8 cellular contexts compared by ENCODE assay signal in the genomic region with DNA sequence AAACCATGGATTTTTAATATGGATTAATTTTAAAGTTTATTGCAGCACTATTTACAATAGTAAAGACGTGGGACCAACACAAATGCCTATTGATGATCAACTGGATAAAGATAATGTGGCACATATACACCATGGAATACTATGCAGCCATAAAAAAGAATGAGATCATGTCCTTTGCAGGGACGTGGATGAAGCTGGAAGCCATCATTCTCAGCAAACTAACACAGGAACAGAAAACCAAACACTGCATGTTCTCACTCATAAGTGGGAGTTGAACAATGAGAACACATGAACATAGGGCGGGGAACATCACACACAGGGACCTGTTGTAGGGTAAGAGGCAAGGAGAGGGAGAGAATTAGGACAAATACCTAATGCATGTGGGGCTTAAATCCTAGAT. TPM values are rescaled to one million over a fixed set of nuclear protein-coding genes. Genes with fewer than 3 reads are reported as not detected.
DNase-seq lines count a peak whose midpoint lies in the region; ATAC-seq, FAIRE-seq and TF ChIP-seq lines count a peak whose summit lies in the region.
"Not testable (repeated sequence)": the region's sequence is repeated elsewhere in the genome, so short reads cannot be mapped to it uniquely, and the experiment has no call there.

No MANE protein-coding gene starts in this region.

- not testable (repeated sequence) for H3K23ac ChIP-seq in mesenchymal stem cell (ENCODE audit: low read length in 2 of 2)

- H3K36me3 Mint-ChIP-seq in CD4-positive, CD25-positive, alpha-beta regulatory T cell = peaks cover 48% of the 10 kb centered on the region
- peaks cover 36% of the 10 kb centered on the region for H3K36me3 Mint-ChIP-seq in T-helper 1 cell treated with Interleukin-12 subunit alpha and Interleukin-12 subunit beta and Interleukin-4 antibody, amounts not matched to agents 30 μg/mL and 1 μg/mL, for 36 hours (ENCODE audit: low read depth)
- peaks cover 62% of the 10 kb centered on the region for H3K36me3 Mint-ChIP-seq in activated CD8-positive, alpha-beta T cell treated with anti-CD3 and anti-CD28 coated beads for 36 hours (ENCODE audit: low read depth)
- peaks cover 66% of the 10 kb centered on the region for H3K36me3 Mint-ChIP-seq in activated T-helper 2 cell treated with anti-CD3 and anti-CD28 coated beads, Interferon-gamma antibody, Interleukin-2, Interleukin-4, amounts not matched to agents 10 μg/mL and 5 μg/mL and 100 μg/mL, durations not matched to agents 14 hours and 24 hours and 36 hours (ENCODE audit: low read depth)
- peaks cover 14% of the 10 kb centered on the region for H3K36me3 Mint-ChIP-seq in neural crest cell (ENCODE audit: low read depth)

- 91% methylated on average over 3 of the region's 3 CpGs for WGBS in GM12878 (ENCODE audit: insufficient coverage, insufficient replicate concordance, low lambda C conversion rate, missing lambda C conversion rate)
- 100% methylated on average over 1 of the region's 3 CpGs for WGBS in mesenchymal stem cell

- in situ Hi-C loops in GM12878 (cut with MboI) = not testable (repeated sequence)

- not testable (repeated sequence) for H3K27me3 Mint-ChIP-seq in CD4-positive, CD25-positive, alpha-beta regulatory T cell; T-helper 1 cell treated with Interleukin-12 subunit alpha and Interleukin-12 subunit beta and Interleukin-4 antibody, amounts not matched to agents 30 μg/mL and 1 μg/mL, for 36 hours (ENCODE audit: low read depth); activated CD8-positive, alpha-beta T cell treated with anti-CD3 and anti-CD28 coated beads for 36 hours; activated T-helper 2 cell treated with anti-CD3 and anti-CD28 coated beads, Interferon-gamma antibody, Interleukin-2, Interleukin-4, amounts not matched to agents 10 μg/mL and 5 μg/mL and 100 μg/mL, durations not matched to agents 14 hours and 24 hours and 36 hours (ENCODE audit: low read depth); neural crest cell (ENCODE audit: low read depth)

- H3K4me1 Mint-ChIP-seq in CD4-positive, CD25-positive, alpha-beta regulatory T cell = peaks cover 33 to 66% (median 53%) of the 10 kb centered on the region in 4 donors
- peaks cover 41% of the 10 kb centered on the region for H3K4me1 Mint-ChIP-seq in T-helper 1 cell treated with Interleukin-12 subunit alpha and Interleukin-12 subunit beta and Interleukin-4 antibody, amounts not matched to agents 30 μg/mL and 1 μg/mL, for 36 hours (ENCODE audit: low read depth)
- peaks cover 57% of the 10 kb centered on the region for H3K4me1 Mint-ChIP-seq in activated CD8-positive, alpha-beta T cell treated with anti-CD3 and anti-CD28 coated beads for 36 hours (ENCODE audit: low read depth)
- peaks cover 49% of the 10 kb centered on the region for H3K4me1 Mint-ChIP-seq in activated T-helper 2 cell treated with anti-CD3 and anti-CD28 coated beads, Interferon-gamma antibody, Interleukin-2, Interleukin-4, amounts not matched to agents 10 μg/mL and 5 μg/mL and 100 μg/mL, durations not matched to agents 14 hours and 24 hours and 36 hours (ENCODE audit: low read depth)
- H3K4me1 Mint-ChIP-seq in neural crest cell = peaks cover 33% of the 10 kb centered on the region

- not testable (repeated sequence) for ATAC-seq in CD4-positive, CD25-positive, alpha-beta regulatory T cell (ENCODE audit: low read depth in 2 of 2); activated CD8-positive, alpha-beta T cell treated with anti-CD3 and anti-CD28 coated beads for 36 hours; GM12878

- not testable (repeated sequence) for H4K20me1 ChIP-seq in GM12878 (ENCODE audit: control insufficient read depth, insufficient read depth)

- not testable (repeated sequence) for TF ChIP-seq EP300 in GM12878 (IDR thresholded peaks at IDR 0.05; ENCODE audit: borderline replicate concordance in 1 of 2, control insufficient read depth in 1 of 2, low read depth in 2 of 2, low read length in 2 of 2)

- H2BK120ac ChIP-seq in mesenchymal stem cell (ENCODE audit: low read depth, low read length) = not testable (repeated sequence)

- H3K14ac ChIP-seq in mesenchymal stem cell (ENCODE audit: low read length in 2 of 2) = not testable (repeated sequence)

- not testable (repeated sequence) for TF ChIP-seq RAD21 in GM12878 (IDR thresholded peaks at IDR 0.05; ENCODE audit: insufficient read depth, low read depth, low read length)

- H3K27ac ChIP-seq in CD4-positive, CD25-positive, alpha-beta regulatory T cell (ENCODE audit: insufficient read depth, low read length, poor library complexity, severe bottlenecking) = peak overlapping the region; percentile 23
- H3K27ac ChIP-seq in HEK293 (ENCODE audit: extremely low read depth, low read depth, low read length); GM12878 (ENCODE audit: control insufficient read depth, insufficient read depth); mesenchymal stem cell (ENCODE audit: low read length, poor library complexity, severe bottlenecking): not testable (repeated sequence)

- not testable (repeated sequence) for H3K27me3 ChIP-seq in CD4-positive, CD25-positive, alpha-beta regulatory T cell (ENCODE audit: control insufficient read depth, insufficient read depth, low read length); GM12878 (replicated peaks in 1 of 2; ENCODE audit: control insufficient read depth in 2 of 2, insufficient read depth in 2 of 2, low read length in 1 of 2); mesenchymal stem cell (ENCODE audit: control insufficient read depth in 1 of 2, insufficient read depth in 1 of 2, low read length in 2 of 2)

- peak overlapping the region; percentile 26 for H3K4me3 ChIP-seq in CD4-positive, CD25-positive, alpha-beta regulatory T cell (ENCODE audit: low read depth, low read length)
- not testable (repeated sequence) for H3K4me3 ChIP-seq in HEK293 (ENCODE audit: low read depth, low read length); mesenchymal stem cell (ENCODE audit: insufficient read depth in 1 of 2, low read depth in 1 of 2, low read length in 2 of 2)
- 0 out of 2 replicates have a peak overlapping the region, but pooled peaks have one; percentile 22 for H3K4me3 ChIP-seq in GM12878

- CTCF ChIA-PET in HEK293 (lab: Yijun Ruan, JAX); activated CD8-positive, alpha-beta T cell treated with anti-CD3 and anti-CD28 coated beads for 36 hours (lab: Charles Lee); GM12878 (lab: Yijun Ruan, JAX): not testable (repeated sequence)

- BruUV-seq in GM12878 (replicated peaks; lab: Mats Ljungman, UMichigan) = not testable (repeated sequence)

- H3K4me1 ChIP-seq in CD4-positive, CD25-positive, alpha-beta regulatory T cell (ENCODE audit: control insufficient read depth, insufficient read depth, low read length, poor library complexity, severe bottlenecking) = peaks cover 50% of the 10 kb centered on the region
- not testable (repeated sequence) for H3K4me1 ChIP-seq in HEK293 (ENCODE audit: control insufficient read depth, insufficient read depth, low read length); GM12878 (ENCODE audit: control insufficient read depth, insufficient read depth, low read length); mesenchymal stem cell (ENCODE audit: control insufficient read depth, insufficient read depth, low read depth, low read length)

- TF ChIP-seq CTCF in HEK293 (tag by site-specific recombination; IDR thresholded peaks at IDR 0.05); activated CD8-positive, alpha-beta T cell treated with anti-CD3 and anti-CD28 coated beads for 36 hours (IDR thresholded peaks at IDR 0.05); GM12878 (IDR thresholded peaks at IDR 0.05 in 2 of 3, conservative IDR thresholded peaks at IDR 0.05 in 1 of 3; ENCODE audit: control insufficient read depth in 2 of 3, extremely low read depth in 1 of 3, insufficient read depth in 1 of 3, low read depth in 3 of 3, low read length in 3 of 3); neural crest cell (conservative IDR thresholded peaks at IDR 0.05): not testable (repeated sequence)

- H3K9me3 ChIP-seq in CD4-positive, CD25-positive, alpha-beta regulatory T cell (ENCODE audit: control insufficient read depth in 2 of 2, low read length in 2 of 2); HEK293 (ENCODE audit: control insufficient read depth, insufficient read depth, low read depth, low read length); GM12878 (replicated peaks; ENCODE audit: control insufficient read depth, insufficient read depth, low read length); mesenchymal stem cell (ENCODE audit: control insufficient read depth, low read length): not testable (repeated sequence)

- not testable (repeated sequence) for TF ChIP-seq POLR2A in GM12878 (IDR thresholded peaks at IDR 0.05; ENCODE audit: low read depth, low read length)

- not testable (repeated sequence) for H3K9me3 Mint-ChIP-seq in CD4-positive, CD25-positive, alpha-beta regulatory T cell; T-helper 1 cell treated with Interleukin-12 subunit alpha and Interleukin-12 subunit beta and Interleukin-4 antibody, amounts not matched to agents 30 μg/mL and 1 μg/mL, for 36 hours; activated CD8-positive, alpha-beta T cell treated with anti-CD3 and anti-CD28 coated beads for 36 hours; activated T-helper 2 cell treated with anti-CD3 and anti-CD28 coated beads, Interferon-gamma antibody, Interleukin-2, Interleukin-4, amounts not matched to agents 10 μg/mL and 5 μg/mL and 100 μg/mL, durations not matched to agents 14 hours and 24 hours and 36 hours; neural crest cell

- intact Hi-C loops in activated CD8-positive, alpha-beta T cell treated with anti-CD3 and anti-CD28 coated beads for 36 hours (cut with micrococcal nuclease); activated T-helper 2 cell treated with anti-CD3 and anti-CD28 coated beads, Interferon-gamma antibody, Interleukin-2, Interleukin-4, amounts not matched to agents 10 μg/mL and 5 μg/mL and 100 μg/mL, durations not matched to agents 14 hours and 24 hours and 36 hours (cut with micrococcal nuclease); GM12878 (cut with micrococcal nuclease; ENCODE audit: unreplicated experiment): not testable (repeated sequence)

- H2BK12ac ChIP-seq in mesenchymal stem cell (ENCODE audit: low read length in 2 of 2) = not testable (repeated sequence)

- not testable (repeated sequence) for H2AFZ ChIP-seq in GM12878 (ENCODE audit: control insufficient read depth, low read depth, low read length); mesenchymal stem cell (ENCODE audit: low read depth, low read length)

- H3K18ac ChIP-seq in mesenchymal stem cell (ENCODE audit: low read depth in 1 of 2, low read length in 2 of 2) = not testable (repeated sequence)

- FAIRE-seq in GM12878 (lab: Jason Lieb, UNC) = not testable (repeated sequence)

- H3K27ac Mint-ChIP-seq in CD4-positive, CD25-positive, alpha-beta regulatory T cell = peak overlapping the region in 2 of 3 donors; percentile 63 to 83
- peak overlapping the region; percentile 13 for H3K27ac Mint-ChIP-seq in T-helper 1 cell treated with Interleukin-12 subunit alpha and Interleukin-12 subunit beta and Interleukin-4 antibody, amounts not matched to agents 30 μg/mL and 1 μg/mL, for 36 hours
- H3K27ac Mint-ChIP-seq in activated CD8-positive, alpha-beta T cell treated with anti-CD3 and anti-CD28 coated beads for 36 hours = peak overlapping the region; percentile 57
- peak overlapping the region; percentile 3 for H3K27ac Mint-ChIP-seq in activated T-helper 2 cell treated with anti-CD3 and anti-CD28 coated beads, Interferon-gamma antibody, Interleukin-2, Interleukin-4, amounts not matched to agents 10 μg/mL and 5 μg/mL and 100 μg/mL, durations not matched to agents 14 hours and 24 hours and 36 hours
- not testable (repeated sequence) for H3K27ac Mint-ChIP-seq in neural crest cell (ENCODE audit: unreplicated experiment)

- H3K4me2 ChIP-seq in GM12878 (ENCODE audit: control insufficient read depth, insufficient read depth); mesenchymal stem cell (ENCODE audit: low read length, poor library complexity, severe bottlenecking): not testable (repeated sequence)

- peak overlapping the region; percentile 59 to 87 (median 78) for H3K4me3 Mint-ChIP-seq in CD4-positive, CD25-positive, alpha-beta regulatory T cell
- not testable (repeated sequence) for H3K4me3 Mint-ChIP-seq in T-helper 1 cell treated with Interleukin-12 subunit alpha and Interleukin-12 subunit beta and Interleukin-4 antibody, amounts not matched to agents 30 μg/mL and 1 μg/mL, for 36 hours; activated CD8-positive, alpha-beta T cell treated with anti-CD3 and anti-CD28 coated beads for 36 hours; activated T-helper 2 cell treated with anti-CD3 and anti-CD28 coated beads, Interferon-gamma antibody, Interleukin-2, Interleukin-4, amounts not matched to agents 10 μg/mL and 5 μg/mL and 100 μg/mL, durations not matched to agents 14 hours and 24 hours and 36 hours (ENCODE audit: low read depth)
- peak overlapping the region; percentile 34 for H3K4me3 Mint-ChIP-seq in neural crest cell

- not testable (repeated sequence) for H3K9ac ChIP-seq in GM12878 (ENCODE audit: control insufficient read depth, insufficient read depth, low read length); mesenchymal stem cell (ENCODE audit: low read length)

- not testable (repeated sequence) for H2BK5ac ChIP-seq in mesenchymal stem cell (ENCODE audit: low read depth, low read length, poor library complexity, severe bottlenecking)

- H2BK15ac ChIP-seq in mesenchymal stem cell (ENCODE audit: low read depth, poor library complexity, severe bottlenecking) = not testable (repeated sequence)

- not testable (repeated sequence) for H3K79me1 ChIP-seq in mesenchymal stem cell (replicated peaks; ENCODE audit: low read length, poor library complexity, severe bottlenecking)

- not testable (repeated sequence) for H3K4ac ChIP-seq in mesenchymal stem cell (ENCODE audit: low read depth in 1 of 2, low read length in 2 of 2)

- H3K36me3 ChIP-seq in CD4-positive, CD25-positive, alpha-beta regulatory T cell (ENCODE audit: control insufficient read depth, insufficient read depth, low read length) = peaks cover 29% of the 10 kb centered on the region
- H3K36me3 ChIP-seq in HEK293 (ENCODE audit: control insufficient read depth in 2 of 2, insufficient read depth in 1 of 2, low read length in 2 of 2); GM12878 (ENCODE audit: control insufficient read depth in 2 of 2, insufficient read depth in 2 of 2, low read length in 1 of 2); mesenchymal stem cell (ENCODE audit: control insufficient read depth in 1 of 2, insufficient read depth in 2 of 2, low read depth in 1 of 2, low read length in 2 of 2): not testable (repeated sequence)

- RAD21 ChIA-PET in GM12878 (lab: Charles Lee; ENCODE audit: unreplicated experiment) = not testable (repeated sequence)

- POLR2A ChIA-PET in HEK293 (lab: Yijun Ruan, JAX); activated CD8-positive, alpha-beta T cell treated with anti-CD3 and anti-CD28 coated beads for 36 hours (lab: Charles Lee); GM12878 (lab: Charles Lee): not testable (repeated sequence)

- peaks cover 94% of the 10 kb centered on the region for H3K79me2 ChIP-seq in GM12878 (ENCODE audit: control insufficient read depth, insufficient read depth, low read length)

- not testable (repeated sequence) for H4K91ac ChIP-seq in mesenchymal stem cell (ENCODE audit: low read length)

- H4K8ac ChIP-seq in mesenchymal stem cell (ENCODE audit: low read length) = peak overlapping the region; percentile 4

- SMC1A ChIA-PET in GM12878 (lab: Charles Lee; ENCODE audit: uncharacterized antibody, unreplicated experiment) = not testable (repeated sequence)

- not testable (repeated sequence) for H2AK5ac ChIP-seq in mesenchymal stem cell (ENCODE audit: low read length, severe bottlenecking)

- not testable (repeated sequence) for DNase-seq in CD4-positive, CD25-positive, alpha-beta regulatory T cell; activated CD8-positive, alpha-beta T cell treated with anti-CD3 and anti-CD28 coated beads for 36 hours; activated T-helper 2 cell treated with anti-CD3 and anti-CD28 coated beads, Interferon-gamma antibody, Interleukin-2, Interleukin-4, amounts not matched to agents 10 μg/mL and 5 μg/mL and 100 μg/mL, durations not matched to agents 14 hours and 24 hours and 36 hours (ENCODE audit: low spot score); GM12878 (ENCODE audit: low read depth, low spot score); mesenchymal stem cell; neural crest cell (ENCODE audit: low read depth, low spot score)

RNA-seq across cellular contexts. Expression of a gene that starts 5.3 kb away (rescaled TPM):
- total RNA-seq in CD4-positive, CD25-positive, alpha-beta regulatory T cell = 671 TPM
- polyA plus RNA-seq in CD4-positive, CD25-positive, alpha-beta regulatory T cell = 10 to 100 TPM; 59.1 to 78.8 (median 65.5) TPM
- total RNA-seq in activated CD8-positive, alpha-beta T cell treated with anti-CD3 and anti-CD28 coated beads for 36 hours = 10 to 100 TPM; 97.4 to 98.9 TPM
- 100 and 101 TPM in 2 replicates for total RNA-seq in activated T-helper 2 cell treated with anti-CD3 and anti-CD28 coated beads, Interferon-gamma antibody, Interleukin-2, Interleukin-4, amounts not matched to agents 10 μg/mL and 5 μg/mL and 100 μg/mL, durations not matched to agents 14 hours and 24 hours and 36 hours
- total RNA-seq in GM12878 (2013; cell fraction: nucleolus; rRNA removed) = 550 and 614 TPM in 2 replicates
- total RNA-seq in GM12878 (2014; rRNA removed) = 71.6 and 89.8 TPM in 2 replicates
- total RNA-seq in GM12878 (2014; rRNA removed; fragmentation: Illumina TruSeq; extraction: Trizol) = 110 and 115 TPM in 2 replicates
- total RNA-seq in GM12878 (2021) = 50.2 and 52.0 TPM in 2 replicates
- polyA plus RNA-seq in GM12878 (2011; ENCODE audit: low read depth) = 23.0 TPM
- polyA plus RNA-seq in GM12878 (2011; rRNA removed) = 67.5 and 103 TPM in 2 replicates
- 16.0 and 18.7 TPM in 2 replicates for polyA plus RNA-seq in GM12878 (2011; cell fraction: cytosol; rRNA removed)
- 72.0 and 77.0 TPM in 2 replicates for polyA plus RNA-seq in GM12878 (2011; cell fraction: nucleus; rRNA removed)
- polyA plus RNA-seq in GM12878 (2012) = 30.4 and 40.3 TPM in 2 replicates
- 64.2 and 87.8 TPM in 2 replicates for polyA plus RNA-seq in GM12878 (2014; fragmentation: Illumina TruSeq; extraction: Trizol)
- 1 to 10 TPM; 6.0 to 7.2 TPM for polyA plus RNA-seq in GM12878 (2014; fragmentation: Nextera tagmentation; extraction: Ambion mirVana)
- 44.0 and 45.4 TPM in 2 replicates for polyA plus RNA-seq in GM12878 (2014; rRNA removed)
- 10 to 100 TPM; 16.5 to 17.5 TPM for polyA plus RNA-seq in GM12878 (2016; fragmentation: Nextera tagmentation; extraction: Ambion mirVana)
- 62.1 and 99.8 TPM in 2 replicates for polyA minus RNA-seq in GM12878 (2011; rRNA and poly(A)+ RNA removed)
- 42.8 and 52.2 TPM in 2 replicates for polyA minus RNA-seq in GM12878 (2011; cell fraction: cytosol; rRNA and poly(A)+ RNA removed)
- polyA minus RNA-seq in GM12878 (2011; cell fraction: nucleus; rRNA and poly(A)+ RNA removed) = 122 and 196 TPM in 2 replicates
- polyA plus RNA-seq in mesenchymal stem cell (2013, experiment 1 of 2) = 17.1 TPM
- 17.8 TPM for polyA plus RNA-seq in mesenchymal stem cell (2013, experiment 2 of 2)
- total RNA-seq in neural crest cell = 66.3 and 73.4 TPM in 2 replicates
